In the genomic region with DNA sequence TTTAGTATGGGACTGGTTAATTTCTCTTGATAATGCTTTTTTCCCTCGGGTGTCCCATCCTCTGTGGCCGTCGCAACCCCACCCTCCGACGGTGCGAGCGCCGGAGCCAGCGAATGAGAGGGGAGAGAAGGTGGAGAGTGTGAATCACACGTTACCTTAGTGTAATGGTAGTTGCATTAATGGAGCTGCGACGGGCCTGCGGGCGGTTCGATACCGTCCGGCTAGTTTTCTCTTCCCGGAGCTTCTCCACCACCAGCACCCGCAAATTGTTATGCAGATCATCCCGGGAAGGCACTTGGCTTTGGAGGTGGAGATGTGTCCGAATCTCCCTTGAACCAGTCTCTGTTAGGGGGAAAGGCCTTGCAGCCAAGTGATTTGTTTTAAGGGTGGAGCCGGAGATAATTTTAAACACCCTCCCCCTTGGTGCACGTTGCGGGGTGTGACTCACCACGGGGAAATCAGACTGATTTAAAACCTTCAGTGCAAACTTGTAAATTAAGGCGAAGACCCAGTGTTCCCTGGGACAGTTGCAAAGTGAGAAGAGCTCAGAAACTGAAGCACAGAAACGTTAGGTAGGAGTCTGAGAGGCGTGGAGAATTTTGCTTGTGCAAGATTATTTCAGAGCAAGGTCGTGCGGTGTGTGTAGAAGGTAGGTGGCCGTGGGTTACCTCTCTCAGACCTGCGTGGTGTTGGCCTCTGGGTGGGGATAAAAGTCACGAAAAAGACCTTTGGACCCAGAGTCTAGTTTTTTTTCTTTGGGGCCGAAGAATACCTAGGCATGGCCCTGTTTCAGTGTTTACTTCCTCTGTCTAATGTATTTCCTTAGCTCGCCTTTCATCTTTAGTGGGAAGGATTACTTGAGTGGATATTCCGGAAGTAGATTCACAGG, we compare ENCODE assay signal across 1 cellular context.
TF ChIP-seq lines count a peak whose summit lies in the region.

No MANE protein-coding gene starts in this region.

TF ChIP-seq in HEK293, 187 proteins besides CTCF, POLR2A, EP300 and RAD21 (continued from another document and continues in another):
- TF ChIP-seq, protein P1, sequence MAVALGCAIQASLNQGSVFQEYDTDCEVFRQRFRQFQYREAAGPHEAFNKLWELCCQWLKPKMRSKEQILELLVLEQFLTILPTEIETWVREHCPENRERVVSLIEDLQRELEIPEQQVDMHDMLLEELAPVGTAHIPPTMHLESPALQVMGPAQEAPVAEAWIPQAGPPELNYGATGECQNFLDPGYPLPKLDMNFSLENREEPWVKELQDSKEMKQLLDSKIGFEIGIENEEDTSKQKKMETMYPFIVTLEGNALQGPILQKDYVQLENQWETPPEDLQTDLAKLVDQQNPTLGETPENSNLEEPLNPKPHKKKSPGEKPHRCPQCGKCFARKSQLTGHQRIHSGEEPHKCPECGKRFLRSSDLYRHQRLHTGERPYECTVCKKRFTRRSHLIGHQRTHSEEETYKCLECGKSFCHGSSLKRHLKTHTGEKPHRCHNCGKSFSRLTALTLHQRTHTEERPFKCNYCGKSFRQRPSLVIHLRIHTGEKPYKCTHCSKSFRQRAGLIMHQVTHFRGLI (tag by site-specific recombination; IDR thresholded peaks at IDR 0.05) = no peak
- TF ChIP-seq ZSCAN16 (tag by site-specific recombination; IDR thresholded peaks at IDR 0.05) (no peak), ZEB2 (tag by site-specific recombination; IDR thresholded peaks at IDR 0.05) (peak; percentile 39; the same call in 1 of the 2 replicates), ZNF221 (tag by site-specific recombination; IDR thresholded peaks at IDR 0.05; ENCODE audit: borderline replicate concordance) (no peak), ZNF510 (tag by site-specific recombination; IDR thresholded peaks at IDR 0.05; ENCODE audit: insufficient replicate concordance) (no peak), ZBTB48 (tag by site-specific recombination; IDR thresholded peaks at IDR 0.05) (no peak), KLF8 (tag by site-specific recombination; IDR thresholded peaks at IDR 0.05) (peak; percentile 51; the same call in 1 of the 2 replicates), ZNF561 (tag by site-specific recombination; IDR thresholded peaks at IDR 0.05; ENCODE audit: borderline replicate concordance) (no peak), SP2 (tag by site-specific recombination; IDR thresholded peaks at IDR 0.05) (peak; percentile 55), ZNF423 (tag by site-specific recombination; IDR thresholded peaks at IDR 0.05) (no peak), ZSCAN23 (tag by site-specific recombination; IDR thresholded peaks at IDR 0.05) (no peak), ZNF341 (tag by site-specific recombination; IDR thresholded peaks at IDR 0.05; ENCODE audit: low read depth) (peak; percentile 38; the same call in 1 of the 2 replicates), ZNF354C (tag by site-specific recombination; IDR thresholded peaks at IDR 0.05; ENCODE audit: borderline replicate concordance, low read depth) (no peak), ZNF169 (tag by site-specific recombination; IDR thresholded peaks at IDR 0.05) (no peak), ZNF791 (tag by site-specific recombination; IDR thresholded peaks at IDR 0.05) (no peak), MEIS1 (CRISPR knock-in tag; IDR thresholded peaks at IDR 0.05; ENCODE audit: borderline replicate concordance) (no peak), ZNF274 (IDR thresholded peaks at IDR 0.05; ENCODE audit: low read length) (no peak), ZNF274 (tag by site-specific recombination; IDR thresholded peaks at IDR 0.05; ENCODE audit: borderline replicate concordance) (no peak), ZNF394 (tag by site-specific recombination; IDR thresholded peaks at IDR 0.05; ENCODE audit: borderline replicate concordance) (peak; percentile 69; the same call in 1 of the 2 replicates), HOXC10 (CRISPR knock-in tag; IDR thresholded peaks at IDR 0.05) (no peak), ZBTB21 (tag by site-specific recombination; IDR thresholded peaks at IDR 0.05) (no peak), YY1 (tag by site-specific recombination; IDR thresholded peaks at IDR 0.05) (no peak), ZNF214 (tag by site-specific recombination; IDR thresholded peaks at IDR 0.05; ENCODE audit: borderline replicate concordance) (no peak), ZNF391 (tag by site-specific recombination; IDR thresholded peaks at IDR 0.05; ENCODE audit: borderline replicate concordance, low read depth) (no peak), OVOL3 (tag by site-specific recombination; IDR thresholded peaks at IDR 0.05) (no peak), TSHZ1 (tag by site-specific recombination; IDR thresholded peaks at IDR 0.05; ENCODE audit: borderline replicate concordance) (no peak), ZNF544 (tag by site-specific recombination; IDR thresholded peaks at IDR 0.05) (no peak), PRDM10 (tag by site-specific recombination; IDR thresholded peaks at IDR 0.05) (peak; percentile 87), ZNF701 (tag by site-specific recombination; IDR thresholded peaks at IDR 0.05) (no peak), ZNF654 (tag by site-specific recombination; IDR thresholded peaks at IDR 0.05; ENCODE audit: low read depth) (no peak), SP7 (tag by site-specific recombination; IDR thresholded peaks at IDR 0.05) (peak; percentile 33; the same call in 1 of the 2 replicates), ZNF548 (tag by site-specific recombination; IDR thresholded peaks at IDR 0.05) (no peak), ZNF571 (tag by site-specific recombination; IDR thresholded peaks at IDR 0.05) (no peak), ZNF530 (tag by site-specific recombination; IDR thresholded peaks at IDR 0.05; ENCODE audit: low read depth) (no peak), ZNF555 (tag by site-specific recombination; conservative IDR thresholded peaks at IDR 0.05) (no peak), ZNF513 (tag by site-specific recombination; IDR thresholded peaks at IDR 0.05) (no peak), ZNF211 (tag by site-specific recombination; IDR thresholded peaks at IDR 0.05; ENCODE audit: low read depth) (no peak), ZNF2 (tag by site-specific recombination; IDR thresholded peaks at IDR 0.05) (no peak), ZNF175 (tag by site-specific recombination; IDR thresholded peaks at IDR 0.05) (no peak), PRDM1 (tag by site-specific recombination; IDR thresholded peaks at IDR 0.05) (peak; percentile 46; the same call in 1 of the 2 replicates)
- TF ChIP-seq, protein P2, sequence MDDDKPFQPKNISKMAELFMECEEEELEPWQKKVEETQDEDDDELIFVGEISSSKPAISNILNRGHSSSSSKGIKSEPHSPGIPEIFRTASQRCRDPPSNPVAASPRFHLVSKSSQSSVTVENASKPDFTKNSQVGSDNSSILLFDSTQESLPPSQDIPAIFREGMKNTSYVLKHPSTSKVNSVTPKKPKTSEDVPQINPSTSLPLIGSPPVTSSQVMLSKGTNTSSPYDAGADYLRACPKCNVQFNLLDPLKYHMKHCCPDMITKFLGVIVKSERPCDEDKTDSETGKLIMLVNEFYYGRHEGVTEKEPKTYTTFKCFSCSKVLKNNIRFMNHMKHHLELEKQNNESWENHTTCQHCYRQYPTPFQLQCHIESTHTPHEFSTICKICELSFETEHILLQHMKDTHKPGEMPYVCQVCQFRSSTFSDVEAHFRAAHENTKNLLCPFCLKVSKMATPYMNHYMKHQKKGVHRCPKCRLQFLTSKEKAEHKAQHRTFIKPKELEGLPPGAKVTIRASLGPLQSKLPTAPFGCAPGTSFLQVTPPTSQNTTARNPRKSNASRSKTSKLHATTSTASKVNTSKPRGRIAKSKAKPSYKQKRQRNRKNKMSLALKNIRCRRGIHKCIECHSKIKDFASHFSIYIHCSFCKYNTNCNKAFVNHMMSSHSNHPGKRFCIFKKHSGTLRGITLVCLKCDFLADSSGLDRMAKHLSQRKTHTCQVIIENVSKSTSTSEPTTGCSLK (tag by site-specific recombination; IDR thresholded peaks at IDR 0.05) = no peak
- TF ChIP-seq, protein P3, sequence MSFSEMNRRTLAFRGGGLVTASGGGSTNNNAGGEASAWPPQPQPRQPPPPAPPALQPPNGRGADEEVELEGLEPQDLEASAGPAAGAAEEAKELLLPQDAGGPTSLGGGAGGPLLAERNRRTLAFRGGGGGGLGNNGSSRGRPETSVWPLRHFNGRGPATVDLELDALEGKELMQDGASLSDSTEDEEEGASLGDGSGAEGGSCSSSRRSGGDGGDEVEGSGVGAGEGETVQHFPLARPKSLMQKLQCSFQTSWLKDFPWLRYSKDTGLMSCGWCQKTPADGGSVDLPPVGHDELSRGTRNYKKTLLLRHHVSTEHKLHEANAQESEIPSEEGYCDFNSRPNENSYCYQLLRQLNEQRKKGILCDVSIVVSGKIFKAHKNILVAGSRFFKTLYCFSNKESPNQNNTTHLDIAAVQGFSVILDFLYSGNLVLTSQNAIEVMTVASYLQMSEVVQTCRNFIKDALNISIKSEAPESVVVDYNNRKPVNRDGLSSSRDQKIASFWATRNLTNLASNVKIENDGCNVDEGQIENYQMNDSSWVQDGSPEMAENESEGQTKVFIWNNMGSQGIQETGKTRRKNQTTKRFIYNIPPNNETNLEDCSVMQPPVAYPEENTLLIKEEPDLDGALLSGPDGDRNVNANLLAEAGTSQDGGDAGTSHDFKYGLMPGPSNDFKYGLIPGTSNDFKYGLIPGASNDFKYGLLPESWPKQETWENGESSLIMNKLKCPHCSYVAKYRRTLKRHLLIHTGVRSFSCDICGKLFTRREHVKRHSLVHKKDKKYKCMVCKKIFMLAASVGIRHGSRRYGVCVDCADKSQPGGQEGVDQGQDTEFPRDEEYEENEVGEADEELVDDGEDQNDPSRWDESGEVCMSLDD (tag by site-specific recombination; IDR thresholded peaks at IDR 0.05) = no peak
- TF ChIP-seq, protein P4, sequence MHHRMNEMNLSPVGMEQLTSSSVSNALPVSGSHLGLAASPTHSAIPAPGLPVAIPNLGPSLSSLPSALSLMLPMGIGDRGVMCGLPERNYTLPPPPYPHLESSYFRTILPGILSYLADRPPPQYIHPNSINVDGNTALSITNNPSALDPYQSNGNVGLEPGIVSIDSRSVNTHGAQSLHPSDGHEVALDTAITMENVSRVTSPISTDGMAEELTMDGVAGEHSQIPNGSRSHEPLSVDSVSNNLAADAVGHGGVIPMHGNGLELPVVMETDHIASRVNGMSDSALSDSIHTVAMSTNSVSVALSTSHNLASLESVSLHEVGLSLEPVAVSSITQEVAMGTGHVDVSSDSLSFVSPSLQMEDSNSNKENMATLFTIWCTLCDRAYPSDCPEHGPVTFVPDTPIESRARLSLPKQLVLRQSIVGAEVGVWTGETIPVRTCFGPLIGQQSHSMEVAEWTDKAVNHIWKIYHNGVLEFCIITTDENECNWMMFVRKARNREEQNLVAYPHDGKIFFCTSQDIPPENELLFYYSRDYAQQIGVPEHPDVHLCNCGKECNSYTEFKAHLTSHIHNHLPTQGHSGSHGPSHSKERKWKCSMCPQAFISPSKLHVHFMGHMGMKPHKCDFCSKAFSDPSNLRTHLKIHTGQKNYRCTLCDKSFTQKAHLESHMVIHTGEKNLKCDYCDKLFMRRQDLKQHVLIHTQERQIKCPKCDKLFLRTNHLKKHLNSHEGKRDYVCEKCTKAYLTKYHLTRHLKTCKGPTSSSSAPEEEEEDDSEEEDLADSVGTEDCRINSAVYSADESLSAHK (tag by site-specific recombination; IDR thresholded peaks at IDR 0.05) = no peak
